Comparison of ENCODE assay signal across 8 cellular contexts in genomic region chr9:27572036-27572435, GRCh38. TPM values are rescaled to one million over a fixed set of nuclear protein-coding genes. Genes with fewer than 3 reads are reported as not detected.
A peak's percentile ranks its signal among the peaks of the same experiment; 100 is the strongest.
DNase-seq lines count a peak whose midpoint lies in the region; TF ChIP-seq lines count a peak whose summit lies in the region.

No MANE protein-coding gene starts in this region.

- WGBS in mammary epithelial cell (ENCODE audit: low coverage, missing lambda C conversion rate), result 8% methylated on average over 4 of the region's 4 CpGs

- no peaks in the 10 kb centered on the region for H3K27me3 ChIP-seq in mammary epithelial cell (ENCODE audit: insufficient read depth, low read length)
- no peaks in the 10 kb centered on the region for H3K27me3 ChIP-seq in mononuclear cell (ENCODE audit: insufficient read depth, low read length)

- no peaks in the 10 kb centered on the region for H3K9me3 Mint-ChIP-seq in activated naive CD4-positive, alpha-beta T cell treated with anti-CD3 and anti-CD28 coated beads for 36 hours
- no peaks in the 10 kb centered on the region for H3K9me3 Mint-ChIP-seq in type B pancreatic cell

- peak overlapping the region; percentile 100 for H3K27ac Mint-ChIP-seq in activated naive CD4-positive, alpha-beta T cell treated with anti-CD3 and anti-CD28 coated beads for 36 hours
- H3K27ac Mint-ChIP-seq in type B pancreatic cell, result peak overlapping the region; percentile 100

- DNase-seq in activated naive CD4-positive, alpha-beta T cell treated with anti-CD3 and anti-CD28 coated beads for 36 hours, result no peak
- no peak for DNase-seq in activated naive CD4-positive, alpha-beta T cell (lab: John Stamatoyannopoulos, UW)
- DNase-seq in mammary epithelial cell, result no peak
- no peak for DNase-seq in type B pancreatic cell (ENCODE audit: extremely low spot score, unreplicated experiment)
- no peak for DNase-seq in head of caudate nucleus
- no peak for DNase-seq in NCI-H1694 treated with DMSO at 0.1 percent for 48 hours (lab: John Stamatoyannopoulos, UW)
- DNase-seq in iPS-NIHi11 (ENCODE audit: low spot score), result no peak

- peak overlapping the region; percentile 73 for H3K27ac ChIP-seq in mammary epithelial cell (ENCODE audit: insufficient read depth, low read depth, low read length)

- peaks cover 7% of the 10 kb centered on the region for H3K36me3 Mint-ChIP-seq in activated naive CD4-positive, alpha-beta T cell treated with anti-CD3 and anti-CD28 coated beads for 36 hours (ENCODE audit: low read depth)
- no peaks in the 10 kb centered on the region for H3K36me3 Mint-ChIP-seq in type B pancreatic cell

- peak overlapping the region; percentile 83 for H3K4me3 Mint-ChIP-seq in activated naive CD4-positive, alpha-beta T cell treated with anti-CD3 and anti-CD28 coated beads for 36 hours
- peak overlapping the region; percentile 99 for H3K4me3 Mint-ChIP-seq in type B pancreatic cell

- dilution Hi-C loops in mammary epithelial cell (cut with HindIII; ENCODE audit: low sequenced_read_pairs), result no loop called here

- H3K4me1 Mint-ChIP-seq in activated naive CD4-positive, alpha-beta T cell treated with anti-CD3 and anti-CD28 coated beads for 36 hours (ENCODE audit: low read depth), result peaks cover 42% of the 10 kb centered on the region
- peaks cover 12% of the 10 kb centered on the region for H3K4me1 Mint-ChIP-seq in type B pancreatic cell (ENCODE audit: unreplicated experiment)

- H3K4me3 ChIP-seq in mammary epithelial cell (replicated peaks in 1 of 3; ENCODE audit: insufficient read depth in 1 of 3, low read depth in 2 of 3, low read length in 3 of 3), result peak overlapping the region in 1 of 3 experiments; percentile 76
- H3K4me3 ChIP-seq in mononuclear cell (ENCODE audit: low read length), result peak overlapping the region; percentile 70

- intact Hi-C loops in activated naive CD4-positive, alpha-beta T cell treated with anti-CD3 and anti-CD28 coated beads for 36 hours (cut with micrococcal nuclease), result loop anchor here (2.0 kb wide), 1 partner anchor 213 kb away; no protein-coding TSS in a partner anchor
- intact Hi-C loops in mammary epithelial cell (cut with micrococcal nuclease) (loop anchor here (2.0 to 5.0 kb wide), 4 partner anchors 43 to 1641 kb away; partner anchors contain the start of genes LINGO2 and MOB3B), head of caudate nucleus (cut with DNase I) (no loop called here)

- CTCF ChIA-PET in activated naive CD4-positive, alpha-beta T cell treated with anti-CD3 and anti-CD28 coated beads for 36 hours (lab: Charles Lee), result no interaction called here
- CTCF ChIA-PET in mammary epithelial cell (lab: Charles Lee; ENCODE audit: low non-redundant PET), result no interaction called here

- peaks cover 13% of the 10 kb centered on the region for H3K4me1 ChIP-seq in mammary epithelial cell (ENCODE audit: insufficient read depth, low read length)
- peaks cover 28% of the 10 kb centered on the region for H3K4me1 ChIP-seq in mononuclear cell (ENCODE audit: insufficient read depth, low read length)

- BruUV-seq in mammary epithelial cell (replicated peaks; lab: Mats Ljungman, UMichigan), result no TSS peak

- peaks cover 3% of the 10 kb centered on the region for H3K79me2 ChIP-seq in mammary epithelial cell (ENCODE audit: insufficient read depth, low read length)

- in situ Hi-C loops in mammary epithelial cell (cut with MboI; ENCODE audit: low sequenced_read_pairs in 2 of 2), result no loop called here

- no peaks in the 10 kb centered on the region for H3K27me3 Mint-ChIP-seq in activated naive CD4-positive, alpha-beta T cell treated with anti-CD3 and anti-CD28 coated beads for 36 hours (ENCODE audit: low read depth)
- peaks cover 8% of the 10 kb centered on the region for H3K27me3 Mint-ChIP-seq in type B pancreatic cell

- H3K36me3 ChIP-seq in mammary epithelial cell (ENCODE audit: insufficient read depth, low read length), result no peaks in the 10 kb centered on the region

- TF ChIP-seq CTCF in mammary epithelial cell (conservative IDR thresholded peaks at IDR 0.05 in 1 of 2, IDR thresholded peaks at IDR 0.05 in 1 of 2; ENCODE audit: extremely low read depth in 1 of 2, insufficient read depth in 1 of 2, low read depth in 1 of 2, low read length in 2 of 2) (no peak), type B pancreatic cell (conservative IDR thresholded peaks at IDR 0.05) (no peak)

- no peak overlapping the region for H2AFZ ChIP-seq in mammary epithelial cell (ENCODE audit: low read depth, low read length)

- peak overlapping the region; percentile 77 for H3K4me2 ChIP-seq in mammary epithelial cell (ENCODE audit: insufficient read depth, low read depth, low read length)

- H4K20me1 ChIP-seq in mammary epithelial cell (ENCODE audit: insufficient read depth, low read length), result no peaks in the 10 kb centered on the region

- peak overlapping the region; percentile 88 for H3K9ac ChIP-seq in mammary epithelial cell (ENCODE audit: insufficient read depth, low read length)

- no peaks in the 10 kb centered on the region for H3K9me3 ChIP-seq in mammary epithelial cell (replicated peaks; ENCODE audit: insufficient read depth, low read length)
- H3K9me3 ChIP-seq in mononuclear cell (ENCODE audit: low read depth, low read length), result no peaks in the 10 kb centered on the region

RNA-seq across cellular contexts. Expression of gene C9orf72, which starts 1.2 kb away (rescaled TPM):
- 10 to 100 TPM; 23.3 to 27.5 TPM for total RNA-seq in activated naive CD4-positive, alpha-beta T cell treated with anti-CD3 and anti-CD28 coated beads for 36 hours
- total RNA-seq in mammary epithelial cell, result 10 to 100 TPM in 1 of 2 donors, 1 to 10 TPM in 1; 9.2 to 11.8 TPM
- 2.4 TPM for polyA plus RNA-seq in mammary epithelial cell
- 1.7 TPM for polyA minus RNA-seq in mammary epithelial cell
- 88.9 TPM for total RNA-seq in mononuclear cell
- total RNA-seq in type B pancreatic cell (ENCODE audit: low replicate concordance), result 15.1 and 18.7 TPM in 2 replicates

RNA-seq across cellular contexts. Expression of gene MOB3B, which starts 42.4 kb away (rescaled TPM):
- total RNA-seq in activated naive CD4-positive, alpha-beta T cell treated with anti-CD3 and anti-CD28 coated beads for 36 hours, result 1 to 10 TPM; 3.0 to 3.2 TPM
- total RNA-seq in mammary epithelial cell (10 to 100 TPM; 18.8 to 19.3 TPM), mononuclear cell (1.4 TPM), type B pancreatic cell (ENCODE audit: low replicate concordance) (15.4 and 27.5 TPM in 2 replicates)
- polyA plus RNA-seq in mammary epithelial cell, result 14.9 TPM
- 27.4 TPM for polyA minus RNA-seq in mammary epithelial cell

RNA-seq across cellular contexts. Expression of gene IFNK, which starts 47.9 kb away (rescaled TPM):
- under 1 TPM in 1 of 2 experiments, not detected in 1; 0.24 TPM for total RNA-seq in activated naive CD4-positive, alpha-beta T cell treated with anti-CD3 and anti-CD28 coated beads for 36 hours
- total RNA-seq in mammary epithelial cell (not detected), mononuclear cell (not detected), type B pancreatic cell (ENCODE audit: low replicate concordance) (not detected in 2 replicates)
- polyA plus RNA-seq in mammary epithelial cell, result not detected
- not detected for polyA minus RNA-seq in mammary epithelial cell
